Comparison of ENCODE assay signal across 2 cellular contexts in genomic region chr4:138939960-138940359, GRCh38.
TF ChIP-seq lines count a peak whose summit lies in the region.

No MANE protein-coding gene starts in this region.

TF ChIP-seq in H1, 55 proteins besides CTCF, POLR2A, EP300 and RAD21:
- TF ChIP-seq ZNF274 (IDR thresholded peaks at IDR 0.05; ENCODE audit: borderline replicate concordance, extremely low read depth, low read length) (no peak), TCF12 (IDR thresholded peaks at IDR 0.05; ENCODE audit: low read depth, low read length) (no peak), TEAD4 (IDR thresholded peaks at IDR 0.05; ENCODE audit: low read depth, low read length) (no peak), EZH2 (IDR thresholded peaks at IDR 0.05; ENCODE audit: low read depth, low read length, severe bottlenecking) (no peak), SIX5 (IDR thresholded peaks at IDR 0.05; ENCODE audit: low read depth, low read length) (no peak), SUZ12 (IDR thresholded peaks at IDR 0.05; ENCODE audit: low read length) (no peak), GTF2F1 (IDR thresholded peaks at IDR 0.05; ENCODE audit: borderline replicate concordance, low read depth, low read length) (no peak), CBX5 (IDR thresholded peaks at IDR 0.05; ENCODE audit: low read depth, low read length) (no peak), JUN (IDR thresholded peaks at IDR 0.05; ENCODE audit: low read depth, low read length) (no peak), TAF1 (IDR thresholded peaks at IDR 0.05; ENCODE audit: low read depth, low read length) (no peak)
TF ChIP-seq in H1: peak in this region for 0.

TF ChIP-seq in liver, 16 proteins besides CTCF, POLR2A, EP300 and RAD21:
- TF ChIP-seq HNF4A (conservative IDR thresholded peaks at IDR 0.05) (peak; percentile 95), ATF3 (IDR thresholded peaks at IDR 0.05) (peak; percentile 85), NR2F2 (IDR thresholded peaks at IDR 0.05) (no peak), MAX (IDR thresholded peaks at IDR 0.05) (peak; percentile 55), RXRA (IDR thresholded peaks at IDR 0.05) (peak; percentile 52 to 78), FOXA2 (IDR thresholded peaks at IDR 0.05) (peak; percentile 14), EGR1 (IDR thresholded peaks at IDR 0.05; ENCODE audit: low read depth in 2 of 2) (peak in 1 of 2 donors; percentile 60), JUND (IDR thresholded peaks at IDR 0.05) (peak; percentile 50 to 70), HNF4G (IDR thresholded peaks at IDR 0.05) (peak; percentile 70), YY1 (IDR thresholded peaks at IDR 0.05) (peak; percentile 66), FOXA1 (IDR thresholded peaks at IDR 0.05) (peak; percentile 29), GABPA (IDR thresholded peaks at IDR 0.05 in 1 of 2, conservative IDR thresholded peaks at IDR 0.05 in 1 of 2) (no peak), SP1 (IDR thresholded peaks at IDR 0.05) (peak; percentile 67), TAF1 (conservative IDR thresholded peaks at IDR 0.05) (no peak)
- TF ChIP-seq, protein P1, sequence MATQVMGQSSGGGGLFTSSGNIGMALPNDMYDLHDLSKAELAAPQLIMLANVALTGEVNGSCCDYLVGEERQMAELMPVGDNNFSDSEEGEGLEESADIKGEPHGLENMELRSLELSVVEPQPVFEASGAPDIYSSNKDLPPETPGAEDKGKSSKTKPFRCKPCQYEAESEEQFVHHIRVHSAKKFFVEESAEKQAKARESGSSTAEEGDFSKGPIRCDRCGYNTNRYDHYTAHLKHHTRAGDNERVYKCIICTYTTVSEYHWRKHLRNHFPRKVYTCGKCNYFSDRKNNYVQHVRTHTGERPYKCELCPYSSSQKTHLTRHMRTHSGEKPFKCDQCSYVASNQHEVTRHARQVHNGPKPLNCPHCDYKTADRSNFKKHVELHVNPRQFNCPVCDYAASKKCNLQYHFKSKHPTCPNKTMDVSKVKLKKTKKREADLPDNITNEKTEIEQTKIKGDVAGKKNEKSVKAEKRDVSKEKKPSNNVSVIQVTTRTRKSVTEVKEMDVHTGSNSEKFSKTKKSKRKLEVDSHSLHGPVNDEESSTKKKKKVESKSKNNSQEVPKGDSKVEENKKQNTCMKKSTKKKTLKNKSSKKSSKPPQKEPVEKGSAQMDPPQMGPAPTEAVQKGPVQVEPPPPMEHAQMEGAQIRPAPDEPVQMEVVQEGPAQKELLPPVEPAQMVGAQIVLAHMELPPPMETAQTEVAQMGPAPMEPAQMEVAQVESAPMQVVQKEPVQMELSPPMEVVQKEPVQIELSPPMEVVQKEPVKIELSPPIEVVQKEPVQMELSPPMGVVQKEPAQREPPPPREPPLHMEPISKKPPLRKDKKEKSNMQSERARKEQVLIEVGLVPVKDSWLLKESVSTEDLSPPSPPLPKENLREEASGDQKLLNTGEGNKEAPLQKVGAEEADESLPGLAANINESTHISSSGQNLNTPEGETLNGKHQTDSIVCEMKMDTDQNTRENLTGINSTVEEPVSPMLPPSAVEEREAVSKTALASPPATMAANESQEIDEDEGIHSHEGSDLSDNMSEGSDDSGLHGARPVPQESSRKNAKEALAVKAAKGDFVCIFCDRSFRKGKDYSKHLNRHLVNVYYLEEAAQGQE (IDR thresholded peaks at IDR 0.05), result peak; percentile 67
- TF ChIP-seq, protein P2, sequence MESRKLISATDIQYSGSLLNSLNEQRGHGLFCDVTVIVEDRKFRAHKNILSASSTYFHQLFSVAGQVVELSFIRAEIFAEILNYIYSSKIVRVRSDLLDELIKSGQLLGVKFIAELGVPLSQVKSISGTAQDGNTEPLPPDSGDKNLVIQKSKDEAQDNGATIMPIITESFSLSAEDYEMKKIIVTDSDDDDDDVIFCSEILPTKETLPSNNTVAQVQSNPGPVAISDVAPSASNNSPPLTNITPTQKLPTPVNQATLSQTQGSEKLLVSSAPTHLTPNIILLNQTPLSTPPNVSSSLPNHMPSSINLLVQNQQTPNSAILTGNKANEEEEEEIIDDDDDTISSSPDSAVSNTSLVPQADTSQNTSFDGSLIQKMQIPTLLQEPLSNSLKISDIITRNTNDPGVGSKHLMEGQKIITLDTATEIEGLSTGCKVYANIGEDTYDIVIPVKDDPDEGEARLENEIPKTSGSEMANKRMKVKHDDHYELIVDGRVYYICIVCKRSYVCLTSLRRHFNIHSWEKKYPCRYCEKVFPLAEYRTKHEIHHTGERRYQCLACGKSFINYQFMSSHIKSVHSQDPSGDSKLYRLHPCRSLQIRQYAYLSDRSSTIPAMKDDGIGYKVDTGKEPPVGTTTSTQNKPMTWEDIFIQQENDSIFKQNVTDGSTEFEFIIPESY (IDR thresholded peaks at IDR 0.05), result peak; percentile 71
